Comparison of ENCODE assay signal across 12 cellular contexts in genomic region chr12:40313928-40314327, GRCh38.
A peak's percentile ranks its signal among the peaks of the same experiment; 100 is the strongest.
DNase-seq lines count a peak whose midpoint lies in the region; ATAC-seq and TF ChIP-seq lines count a peak whose summit lies in the region.
"Had no signal": no experiment of that assay in that cellular context is flagged by ENCODE, and none has a peak within 500 bp of the region (broad histone marks: within the 10 kb centered on the region; RNA-seq: fewer than 3 reads in every experiment).

No MANE protein-coding gene starts in this region.

- no peaks in the 10 kb centered on the region for H3K36me3 ChIP-seq in osteoblast (ENCODE audit: insufficient read depth, low read length)

- no peak overlapping the region for H3K27ac ChIP-seq in osteoblast (ENCODE audit: low read depth, low read length)

- no peaks in the 10 kb centered on the region for H3K27me3 Mint-ChIP-seq in naive B cell
- H3K27me3 Mint-ChIP-seq: natural killer cell treated with Interleukin-12 subunit alpha and Interleukin-12 subunit beta and Interleukin-15 and Interleukin-18, amount 100 ng/mL, for 72 hours had no signal

- no peak for TF ChIP-seq CTCF in osteoblast (IDR thresholded peaks at IDR 0.05; ENCODE audit: extremely low read depth, low read depth, low read length)

- H2AFZ ChIP-seq in osteoblast (ENCODE audit: low read length): no peak overlapping the region

- H3K9me3 ChIP-seq in osteoblast (ENCODE audit: low read depth, low read length): no peaks in the 10 kb centered on the region

- H4K20me1 ChIP-seq in osteoblast (ENCODE audit: insufficient read depth, low read length): no peaks in the 10 kb centered on the region

- H3K4me2 ChIP-seq in osteoblast (ENCODE audit: insufficient read depth, low read length): no peak overlapping the region

- peaks cover 0 to 18% (median 11%) of the 10 kb centered on the region in 3 donors for H3K4me1 Mint-ChIP-seq in naive B cell

- H3K27me3 ChIP-seq in osteoblast (ENCODE audit: insufficient read depth, low read length): no peaks in the 10 kb centered on the region

- peak overlapping the region in 2 of 8 donors; percentile 7 to 10 for H3K4me3 Mint-ChIP-seq in naive B cell
- H3K4me3 Mint-ChIP-seq: activated T-cell treated with anti-CD3 and anti-CD28 coated beads, Interleukin-2, amount 50 U/mL, for 72 hours; natural killer cell treated with Interleukin-12 subunit alpha and Interleukin-12 subunit beta and Interleukin-15 and Interleukin-18, amount 100 ng/mL, for 72 hours had no signal

- H3K36me3 Mint-ChIP-seq in naive B cell: peaks cover 0 to 18% of the 10 kb centered on the region in 2 donors
- H3K36me3 Mint-ChIP-seq: natural killer cell treated with Interleukin-12 subunit alpha and Interleukin-12 subunit beta and Interleukin-15 and Interleukin-18, amount 100 ng/mL, for 72 hours had no signal

- no peak overlapping the region for H3K4me3 ChIP-seq in osteoblast (ENCODE audit: insufficient read depth, low read length)

- ATAC-seq in GM18868 (IDR thresholded peaks at IDR 0.05; ENCODE audit: unreplicated experiment): peak; percentile 85
- peak; percentile 76 for ATAC-seq in GM21825 (IDR thresholded peaks at IDR 0.05; ENCODE audit: unreplicated experiment)
- ATAC-seq in HG03354 (IDR thresholded peaks at IDR 0.05; ENCODE audit: poor library complexity, severe bottlenecking, unreplicated experiment): peak; percentile 84
- peak; percentile 30 to 55 for ATAC-seq in naive B cell (ENCODE audit: low read depth in 2 of 2)
- ATAC-seq: activated T-cell treated with anti-CD3 and anti-CD28 coated beads, Interleukin-2, amount 50 U/mL, for 72 hours; natural killer cell treated with Interleukin-12 subunit alpha and Interleukin-12 subunit beta and Interleukin-15 and Interleukin-18, amount 100 ng/mL, for 72 hours; Panc1 had no signal

- H3K9me3 Mint-ChIP-seq in naive B cell: no peaks in the 10 kb centered on the region
- H3K9me3 Mint-ChIP-seq: activated T-cell treated with anti-CD3 and anti-CD28 coated beads, Interleukin-2, amount 50 U/mL, for 72 hours; natural killer cell treated with Interleukin-12 subunit alpha and Interleukin-12 subunit beta and Interleukin-15 and Interleukin-18, amount 100 ng/mL, for 72 hours had no signal

- H3K79me2 ChIP-seq in osteoblast (ENCODE audit: insufficient read depth, low read length): no peaks in the 10 kb centered on the region

- peak overlapping the region in 3 of 6 donors; percentile 15 to 64 (median 18) for H3K27ac Mint-ChIP-seq in naive B cell
- H3K27ac Mint-ChIP-seq: activated T-cell treated with anti-CD3 and anti-CD28 coated beads, Interleukin-2, amount 50 U/mL, for 72 hours; natural killer cell treated with Interleukin-12 subunit alpha and Interleukin-12 subunit beta and Interleukin-15 and Interleukin-18, amount 100 ng/mL, for 72 hours had no signal

- no peak for DNase-seq in naive B cell
- no peak for DNase-seq in hypothalamus (lab: John Stamatoyannopoulos, UW)
- no peak for DNase-seq in DMS79 treated with DMSO at 0.1 percent for 48 hours (lab: John Stamatoyannopoulos, UW)
- DNase-seq in osteoblast (ENCODE audit: insufficient read length, low spot score, missing footprints): no peak
- DNase-seq: activated T-cell treated with anti-CD3 and anti-CD28 coated beads, Interleukin-2, amount 50 U/mL, for 72 hours; COR-L47; NCI-H187 treated with DMSO at 0.1 percent for 48 hours had no signal

- H3K4me1 ChIP-seq in osteoblast (ENCODE audit: insufficient read depth, low read length): no peaks in the 10 kb centered on the region
